Comparison of ENCODE assay signal across 1 cellular context in the genomic region with DNA sequence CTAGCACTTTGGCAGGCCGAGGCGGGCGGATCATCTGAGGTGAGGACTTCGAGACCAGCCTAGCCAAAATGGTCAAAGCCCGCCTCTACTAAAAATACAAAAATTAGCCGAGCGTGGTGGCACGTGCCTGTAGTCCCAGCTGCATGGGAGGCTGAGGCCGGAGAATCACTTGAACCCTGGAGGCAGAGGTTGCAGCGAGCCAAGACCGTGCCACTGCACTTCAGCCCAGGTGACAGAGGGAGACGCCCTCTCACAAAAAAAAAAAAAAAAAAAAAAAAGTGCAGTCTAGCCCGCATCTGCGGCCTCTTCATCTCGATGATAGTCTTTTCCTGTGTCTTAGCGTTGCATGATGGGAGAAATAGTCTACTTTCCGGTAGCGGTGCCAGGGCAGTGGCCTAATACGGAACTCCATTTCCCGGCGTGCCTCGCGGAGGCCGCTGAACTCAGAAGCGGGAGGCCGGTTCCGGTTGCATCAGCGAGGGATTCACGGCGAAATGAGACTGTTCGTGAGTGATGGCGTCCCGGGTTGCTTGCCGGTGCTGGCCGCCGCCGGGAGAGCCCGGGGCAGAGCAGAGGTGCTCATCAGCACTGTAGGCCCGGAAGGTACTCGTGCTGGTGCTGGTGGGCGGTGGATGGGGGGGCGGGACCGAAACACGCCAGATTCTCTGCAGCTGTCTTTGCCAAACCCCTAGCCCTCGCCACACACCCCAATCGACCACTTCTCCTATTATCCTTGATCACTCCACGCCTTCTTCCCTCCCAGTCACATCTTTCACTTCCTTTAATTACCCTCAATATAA.
TF ChIP-seq lines count a peak whose summit lies in the region.

Gene MARS1, plus strand, starts transcription at position 472 of the 800 bp plus-strand sequence. Its CDS starts 23 bp downstream, at position 495.

TF ChIP-seq in K562, 482 proteins besides CTCF, POLR2A, EP300 and RAD21 (continued from another document and continues in another):
- TF ChIP-seq ZBTB40 (IDR thresholded peaks at IDR 0.05) (peak; percentile 97), ZBTB40 (CRISPR knock-in tag; IDR thresholded peaks at IDR 0.05) (no peak), RBM39 (optimal IDR thresholded peaks at IDR 0.05; ENCODE audit: low read depth, low read length) (no peak), FOXA3 (CRISPR knock-in tag; conservative IDR thresholded peaks at IDR 0.05 in 1 of 2, IDR thresholded peaks at IDR 0.05 in 1 of 2) (no peak), HDAC1 (IDR thresholded peaks at IDR 0.05) (peak in 1 of 2 experiments; percentile 86; a peak in 2 of 4 replicates), PHB (CRISPR knock-in tag; IDR thresholded peaks at IDR 0.05) (0 out of 2 replicates have a peak, but pooled peaks have one; percentile 46), REST (CRISPR knock-in tag; IDR thresholded peaks at IDR 0.05; ENCODE audit: low read depth) (0 out of 2 replicates have a peak, but pooled peaks have one; percentile 20), SP1 (CRISPR knock-in tag; IDR thresholded peaks at IDR 0.05) (peak; percentile 52; the same call in 1 of the 2 replicates), ZNF766 (CRISPR knock-in tag; conservative IDR thresholded peaks at IDR 0.05) (peak; percentile 87; the same call in 1 of the 2 replicates), KAT8 (IDR thresholded peaks at IDR 0.05; ENCODE audit: low read depth) (no peak), EGR1 (conservative IDR thresholded peaks at IDR 0.05) (no peak; the same call in 1 of the 2 replicates), ELF2 (CRISPR knock-in tag; IDR thresholded peaks at IDR 0.05) (0 out of 2 replicates have a peak, but pooled peaks have one; percentile 44), MTA2 (IDR thresholded peaks at IDR 0.05; ENCODE audit: low read depth) (no peak), PRMT5 (CRISPR knock-in tag; IDR thresholded peaks at IDR 0.05) (no peak), ZBTB43 (CRISPR knock-in tag; IDR thresholded peaks at IDR 0.05) (0 out of 2 replicates have a peak, but pooled peaks have one; percentile 48), ZFPM2 (CRISPR knock-in tag; IDR thresholded peaks at IDR 0.05) (no peak), CREB3L1 (IDR thresholded peaks at IDR 0.05; ENCODE audit: borderline replicate concordance, low read depth) (peak; percentile 91), CC2D1A (IDR thresholded peaks at IDR 0.05) (peak; percentile 63; the same call in 1 of the 2 replicates)
- TF ChIP-seq, protein P1, sequence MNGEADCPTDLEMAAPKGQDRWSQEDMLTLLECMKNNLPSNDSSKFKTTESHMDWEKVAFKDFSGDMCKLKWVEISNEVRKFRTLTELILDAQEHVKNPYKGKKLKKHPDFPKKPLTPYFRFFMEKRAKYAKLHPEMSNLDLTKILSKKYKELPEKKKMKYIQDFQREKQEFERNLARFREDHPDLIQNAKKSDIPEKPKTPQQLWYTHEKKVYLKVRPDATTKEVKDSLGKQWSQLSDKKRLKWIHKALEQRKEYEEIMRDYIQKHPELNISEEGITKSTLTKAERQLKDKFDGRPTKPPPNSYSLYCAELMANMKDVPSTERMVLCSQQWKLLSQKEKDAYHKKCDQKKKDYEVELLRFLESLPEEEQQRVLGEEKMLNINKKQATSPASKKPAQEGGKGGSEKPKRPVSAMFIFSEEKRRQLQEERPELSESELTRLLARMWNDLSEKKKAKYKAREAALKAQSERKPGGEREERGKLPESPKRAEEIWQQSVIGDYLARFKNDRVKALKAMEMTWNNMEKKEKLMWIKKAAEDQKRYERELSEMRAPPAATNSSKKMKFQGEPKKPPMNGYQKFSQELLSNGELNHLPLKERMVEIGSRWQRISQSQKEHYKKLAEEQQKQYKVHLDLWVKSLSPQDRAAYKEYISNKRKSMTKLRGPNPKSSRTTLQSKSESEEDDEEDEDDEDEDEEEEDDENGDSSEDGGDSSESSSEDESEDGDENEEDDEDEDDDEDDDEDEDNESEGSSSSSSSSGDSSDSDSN (IDR thresholded peaks at IDR 0.05; ENCODE audit: borderline replicate concordance in 1 of 2, low read depth in 2 of 2, low read length in 2 of 2): no peak
